In genomic region chr15:91101356-91101920, GRCh38 we compare ENCODE assay signal across 19 cellular contexts. TPM values are rescaled to one million over a fixed set of nuclear protein-coding genes. Genes with fewer than 3 reads are reported as not detected.
A peak's percentile ranks its signal among the peaks of the same experiment; 100 is the strongest.
DNase-seq lines count a peak whose midpoint lies in the region; ATAC-seq, FAIRE-seq and TF ChIP-seq lines count a peak whose summit lies in the region.
"Had no signal": no experiment of that assay in that cellular context is flagged by ENCODE, and none has a peak within 500 bp of the region (broad histone marks: within the 10 kb centered on the region; RNA-seq: fewer than 3 reads in every experiment).

No MANE protein-coding gene starts in this region.

- no peak overlapping the region for H3K27ac Mint-ChIP-seq in activated T-helper 1 cell treated with anti-CD3 and anti-CD28 coated beads, Interleukin-12 subunit alpha, Interleukin-12 subunit beta, Interleukin-2, Interleukin-4 antibody, amounts not matched to agents 30 ng/mL and 10 ng/mL and 1 ng/mL, durations not matched to agents 14 hours and 24 hours and 36 hours
- no peak overlapping the region for H3K27ac Mint-ChIP-seq in natural killer cell

- no peak for TF ChIP-seq RAD21 in A549 (conservative IDR thresholded peaks at IDR 0.05 in 1 of 2, IDR thresholded peaks at IDR 0.05 in 1 of 2)

- H3K9me3 ChIP-seq in A549 (peaks cover 3% of the 10 kb centered on the region; the same call in 1 of the 3 replicates), A673 (ENCODE audit: low read depth, low read length, poor library complexity, severe bottlenecking) (no peaks in the 10 kb centered on the region), tibial artery (no peaks in the 10 kb centered on the region)
- H3K9me3 ChIP-seq: lower lobe of right lung had no signal

- H3K4me1 ChIP-seq in A549 (peaks cover 13% of the 10 kb centered on the region; the same call in 2 of the 3 replicates), A673 (ENCODE audit: insufficient read depth, low read length, poor library complexity, severe bottlenecking) (peaks cover 6% of the 10 kb centered on the region), tibial artery (peaks cover 0 to 21% (median 12%) of the 10 kb centered on the region in 4 donors)

- H3K27me3 Mint-ChIP-seq in activated T-helper 1 cell treated with anti-CD3 and anti-CD28 coated beads, Interleukin-12 subunit alpha, Interleukin-12 subunit beta, Interleukin-2, Interleukin-4 antibody, amounts not matched to agents 30 ng/mL and 10 ng/mL and 1 ng/mL, durations not matched to agents 14 hours and 24 hours and 36 hours (ENCODE audit: insufficient read depth) = peaks cover 68% of the 10 kb centered on the region
- peaks cover 73 to 92% of the 10 kb centered on the region in 2 donors for H3K27me3 Mint-ChIP-seq in natural killer cell (ENCODE audit: low read depth in 2 of 2)

- no peak overlapping the region for H3K4me2 ChIP-seq in A549

- H3K4me3 ChIP-seq in A549 = no peak overlapping the region
- H3K4me3 ChIP-seq in A673 (ENCODE audit: low read depth, low read length, poor library complexity, severe bottlenecking) = peak overlapping the region; percentile 39
- no peak overlapping the region for H3K4me3 ChIP-seq in tibial artery

- TF ChIP-seq EP300 in A549 (IDR thresholded peaks at IDR 0.05) = no peak

- TF ChIP-seq CTCF in A549 (IDR thresholded peaks at IDR 0.05) (no peak), A673 (conservative IDR thresholded peaks at IDR 0.05; ENCODE audit: low read depth, low read length) (no peak), natural killer cell (IDR thresholded peaks at IDR 0.05) (no peak), tibial artery (IDR thresholded peaks at IDR 0.05) (no peak)

- H3K36me3 ChIP-seq in A673 (ENCODE audit: insufficient read depth, low read length, poor library complexity, severe bottlenecking) (no peaks in the 10 kb centered on the region), tibial artery (no peaks in the 10 kb centered on the region)
- H3K36me3 ChIP-seq: cardiac muscle cell, lower lobe of right lung had no signal

- DNase-seq in A549 (ENCODE audit: low read depth in 1 of 2, low spot score in 1 of 2) (no peak), A673 (ENCODE audit: low spot score) (no peak), natural killer cell (no peak), tibial artery (no peak), OCI-M1 (lab: John Stamatoyannopoulos, UW) (no peak), COLO829 (ENCODE audit: low spot score) (no peak)
- DNase-seq in activated T-helper 1 cell treated with anti-CD3 and anti-CD28 coated beads, Interleukin-12 subunit alpha, Interleukin-12 subunit beta, Interleukin-2, Interleukin-4 antibody, amounts not matched to agents 30 ng/mL and 10 ng/mL and 1 ng/mL, durations not matched to agents 14 hours and 24 hours and 36 hours (ENCODE audit: low spot score) = no peak
- DNase-seq: activated CD4-positive, alpha-beta T cell treated with anti-CD3 and anti-CD28 coated beads, Interleukin-2, amount 50 U/mL, for 1 hour; activated gamma-delta T cell treated with Interleukin-2 at 50 U/mL for 16 hours; EL; HCEC 1CT; lower lobe of right lung; NCI-H2171; T-helper 9 cell had no signal

- no peak for TF ChIP-seq POLR2A in A549 (IDR thresholded peaks at IDR 0.05; ENCODE audit: low read length)

- FAIRE-seq in A549 (lab: Jason Lieb, UNC) = no peak
- FAIRE-seq: endometrium, frontal cortex had no signal

- no peaks in the 10 kb centered on the region for H3K36me3 Mint-ChIP-seq in activated T-helper 1 cell treated with anti-CD3 and anti-CD28 coated beads, Interleukin-12 subunit alpha, Interleukin-12 subunit beta, Interleukin-2, Interleukin-4 antibody, amounts not matched to agents 30 ng/mL and 10 ng/mL and 1 ng/mL, durations not matched to agents 14 hours and 24 hours and 36 hours (ENCODE audit: low read depth)
- peaks cover 5% of the 10 kb centered on the region for H3K36me3 Mint-ChIP-seq in natural killer cell

- no peak overlapping the region for H3K27ac ChIP-seq in A549
- H3K27ac ChIP-seq in A673 (ENCODE audit: low read depth, low read length, poor library complexity, severe bottlenecking) = no peak overlapping the region
- H3K27ac ChIP-seq in tibial artery = no peak overlapping the region
- H3K27ac ChIP-seq: C4-2B, cardiac muscle cell, lower lobe of right lung had no signal

- no peaks in the 10 kb centered on the region for H3K9me3 Mint-ChIP-seq in activated T-helper 1 cell treated with anti-CD3 and anti-CD28 coated beads, Interleukin-12 subunit alpha, Interleukin-12 subunit beta, Interleukin-2, Interleukin-4 antibody, amounts not matched to agents 30 ng/mL and 10 ng/mL and 1 ng/mL, durations not matched to agents 14 hours and 24 hours and 36 hours
- H3K9me3 Mint-ChIP-seq in natural killer cell = no peaks in the 10 kb centered on the region

- peaks cover 17% of the 10 kb centered on the region for H3K4me1 Mint-ChIP-seq in activated T-helper 1 cell treated with anti-CD3 and anti-CD28 coated beads, Interleukin-12 subunit alpha, Interleukin-12 subunit beta, Interleukin-2, Interleukin-4 antibody, amounts not matched to agents 30 ng/mL and 10 ng/mL and 1 ng/mL, durations not matched to agents 14 hours and 24 hours and 36 hours (ENCODE audit: low read depth)
- H3K4me1 Mint-ChIP-seq in natural killer cell = peaks cover 21 to 22% of the 10 kb centered on the region in 2 donors

- intact Hi-C loops in A673 (cut with micrococcal nuclease; ENCODE audit: unreplicated experiment) (no loop called here), natural killer cell (cut with micrococcal nuclease) (no loop called here), tibial artery (cut with DNase I; ENCODE audit: low total_unique reads) (no loop called here)
- intact Hi-C loops in activated T-helper 1 cell treated with anti-CD3 and anti-CD28 coated beads, Interleukin-12 subunit alpha, Interleukin-12 subunit beta, Interleukin-2, Interleukin-4 antibody, amounts not matched to agents 30 ng/mL and 10 ng/mL and 1 ng/mL, durations not matched to agents 14 hours and 24 hours and 36 hours (cut with micrococcal nuclease) = no loop called here

- peak overlapping the region; percentile 87 for H3K4me3 Mint-ChIP-seq in activated T-helper 1 cell treated with anti-CD3 and anti-CD28 coated beads, Interleukin-12 subunit alpha, Interleukin-12 subunit beta, Interleukin-2, Interleukin-4 antibody, amounts not matched to agents 30 ng/mL and 10 ng/mL and 1 ng/mL, durations not matched to agents 14 hours and 24 hours and 36 hours
- H3K4me3 Mint-ChIP-seq in natural killer cell = peak overlapping the region; percentile 82

- ATAC-seq in A549 (no peak), natural killer cell (no peak), HG02981 (IDR thresholded peaks at IDR 0.05; ENCODE audit: unreplicated experiment) (no peak)
- ATAC-seq: lower lobe of right lung had no signal

- POLR2A ChIA-PET in A549 (lab: Yijun Ruan, JAX) = no interaction called here
- POLR2A ChIA-PET in A673 (lab: Charles Lee; ENCODE audit: low non-redundant PET) = no interaction called here

- 24% methylated on average over 7 of the region's 7 CpGs for WGBS in A549 (ENCODE audit: missing lambda C conversion rate)

- BruUV-seq in A673 (replicated peaks; lab: Mats Ljungman, UMichigan) = no TSS peak

- H3K27me3 ChIP-seq in A673 (replicated peaks; ENCODE audit: insufficient read depth, low read depth, low read length, poor library complexity) = peaks cover 65% of the 10 kb centered on the region
- H3K27me3 ChIP-seq in tibial artery = peaks cover 0 to 57% of the 10 kb centered on the region in 2 donors

- CTCF ChIA-PET in A549 (lab: Yijun Ruan, JAX) (interaction anchor here (1.5 to 1.6 kb wide), 2 partner anchors 24 to 45 kb away, joined by 4 to 8 read pairs; no protein-coding TSS in a partner anchor), A673 (lab: Charles Lee) (no interaction called here)

TF ChIP-seq in A549, 52 proteins besides CTCF, POLR2A, EP300 and RAD21:
- TF ChIP-seq EHF (CRISPR knock-in tag; IDR thresholded peaks at IDR 0.05) (no peak), MAFK (IDR thresholded peaks at IDR 0.05; ENCODE audit: partially characterized antibody) (peak; percentile 50), TP53 (CRISPR knock-in tag; IDR thresholded peaks at IDR 0.05) (no peak), E2F6 (IDR thresholded peaks at IDR 0.05; ENCODE audit: borderline replicate concordance, low read depth) (no peak), RFX5 (IDR thresholded peaks at IDR 0.05) (no peak), HMGXB4 (CRISPR knock-in tag; IDR thresholded peaks at IDR 0.05; ENCODE audit: borderline replicate concordance) (no peak), FOXS1 (CRISPR knock-in tag; IDR thresholded peaks at IDR 0.05) (no peak), HOXB5 (CRISPR knock-in tag; IDR thresholded peaks at IDR 0.05) (no peak)

RNA-seq across cellular contexts. Expression of gene SV2B, which starts 1.4 kb away (rescaled TPM):
- polyA plus RNA-seq in A549 (2011; rRNA removed) (0.03 and 0.05 TPM in 2 replicates), A549 (2017; fragmentation: RNase III; extraction: RNeasy Plus Mini Kit Qiagen cat#74134 plus additional on column Dnase treatment) (not detected in 3 replicates)
- not detected in 2 replicates for polyA plus RNA-seq in A549 (2012; cell fraction: cytosol; rRNA removed)
- polyA plus RNA-seq in A549 (2012; cell fraction: nucleus; rRNA removed) = not detected in 2 replicates
- polyA minus RNA-seq in A549 (2011; rRNA and poly(A)+ RNA removed) = 0.12 TPM in 1 of 2 replicates, not detected in the other
- total RNA-seq in A673 (2021) (3.5 and 3.9 TPM in 2 replicates), natural killer cell (not detected)
- 0.08 and 0.12 TPM in 2 replicates for total RNA-seq in activated T-helper 1 cell treated with anti-CD3 and anti-CD28 coated beads, Interleukin-12 subunit alpha, Interleukin-12 subunit beta, Interleukin-2, Interleukin-4 antibody, amounts not matched to agents 30 ng/mL and 10 ng/mL and 1 ng/mL, durations not matched to agents 14 hours and 24 hours and 36 hours
